In genomic region chr7:158655507-158655906, GRCh38 we compare ENCODE assay signal across 22 cellular contexts. TPM values are rescaled to one million over a fixed set of nuclear protein-coding genes. Genes with fewer than 3 reads are reported as not detected.
A peak's percentile ranks its signal among the peaks of the same experiment; 100 is the strongest.
DNase-seq lines count a peak whose midpoint lies in the region; ATAC-seq and TF ChIP-seq lines count a peak whose summit lies in the region.
"Had no signal": no experiment of that assay in that cellular context is flagged by ENCODE, and none has a peak within 500 bp of the region (broad histone marks: within the 10 kb centered on the region; RNA-seq: fewer than 3 reads in every experiment).

No MANE protein-coding gene starts in this region.

- no peaks in the 10 kb centered on the region for H3K9me3 Mint-ChIP-seq in stimulated activated naive CD8-positive, alpha-beta T cell treated with anti-CD3 and anti-CD28 coated beads, Interleukin-15, amount 100 ng/mL, for 72 hours
- H3K9me3 Mint-ChIP-seq in central memory CD8-positive, alpha-beta T cell: no peaks in the 10 kb centered on the region
- H3K9me3 Mint-ChIP-seq in CD14-positive monocyte: peaks cover 0 to 2% (median 0%) of the 10 kb centered on the region in 7 donors
- H3K9me3 Mint-ChIP-seq: IgD-negative memory B cell; naive thymus-derived CD8-positive, alpha-beta T cell had no signal

- H3K79me2 ChIP-seq in KMS-11 (ENCODE audit: insufficient read depth, low read depth): peaks cover 8% of the 10 kb centered on the region; the same call in 1 of the 2 replicates

- H3K27ac ChIP-seq in KMS-11 (peak overlapping the region; percentile 93), aorta (ENCODE audit: low read depth in 1 of 2, low read length in 2 of 2) (no peak overlapping the region)
- H3K27ac ChIP-seq: gastrocnemius medialis, pancreas had no signal

- no peaks in the 10 kb centered on the region for H4K20me1 ChIP-seq in KMS-11 (ENCODE audit: insufficient read depth)

- no peak for DNase-seq in stimulated activated naive CD8-positive, alpha-beta T cell treated with anti-CD3 and anti-CD28 coated beads, Interleukin-15, amount 100 ng/mL, for 72 hours
- no peak for DNase-seq in stimulated activated naive CD8-positive, alpha-beta T cell treated with anti-CD3 and anti-CD28 coated beads, Interleukin-15, Interleukin-2, amounts not matched to agents 100 U/mL and 50 U/mL, for 24 hours
- no peak for DNase-seq in central memory CD8-positive, alpha-beta T cell (ENCODE audit: low spot score in 2 of 2)
- DNase-seq in aorta (no peak), DMS53 (lab: John Stamatoyannopoulos, UW) (no peak), CD14-positive monocyte (ENCODE audit: low spot score) (no peak)
- DNase-seq: activated effector memory CD4-positive, alpha-beta T cell treated with Interleukin-2 at 50 U/mL for 16 hours; anterior cingulate cortex; COR-L47; gastrocnemius medialis; mesenchymal stem cell; MG63; naive thymus-derived CD8-positive, alpha-beta T cell; NCI-H2227 treated with DMSO at 0.1 percent for 48 hours; NCI-H774; pancreas; right cardiac atrium; SHP77 treated with DMSO at 0.1 percent for 48 hours had no signal

- no peaks in the 10 kb centered on the region for H3K9me3 ChIP-seq in aorta (ENCODE audit: control insufficient read depth, low read length)
- H3K9me3 ChIP-seq: gastrocnemius medialis, MG63, pancreas had no signal

- H3K4me3 ChIP-seq in KMS-11 (IDR thresholded peaks at IDR 0.05; ENCODE audit: insufficient read depth, low read depth, low read length) (no peak overlapping the region), aorta (ENCODE audit: low read length in 2 of 2) (no peak overlapping the region)
- H3K4me3 ChIP-seq: gastrocnemius medialis, MG63, pancreas had no signal

- peak overlapping the region; percentile 85 for H3K4me2 ChIP-seq in KMS-11

- H3K4me1 ChIP-seq in KMS-11 (ENCODE audit: low read depth, poor library complexity, severe bottlenecking): peaks cover 61% of the 10 kb centered on the region
- no peaks in the 10 kb centered on the region for H3K4me1 ChIP-seq in aorta (ENCODE audit: control insufficient read depth in 1 of 2, insufficient read depth in 2 of 2, low read length in 2 of 2)
- H3K4me1 ChIP-seq: gastrocnemius medialis, pancreas had no signal

- H3K4me1 Mint-ChIP-seq in stimulated activated naive CD8-positive, alpha-beta T cell treated with anti-CD3 and anti-CD28 coated beads, Interleukin-15, amount 100 ng/mL, for 72 hours: peaks cover 21% of the 10 kb centered on the region
- peaks cover 16% of the 10 kb centered on the region for H3K4me1 Mint-ChIP-seq in central memory CD8-positive, alpha-beta T cell
- H3K4me1 Mint-ChIP-seq in CD14-positive monocyte: no peaks in the 10 kb centered on the region
- H3K4me1 Mint-ChIP-seq: naive thymus-derived CD8-positive, alpha-beta T cell had no signal

- H3K27me3 ChIP-seq in KMS-11 (ENCODE audit: insufficient read depth, low read depth) (no peaks in the 10 kb centered on the region), aorta (ENCODE audit: control insufficient read depth in 1 of 2, insufficient read depth in 2 of 2, low read length in 1 of 2) (no peaks in the 10 kb centered on the region)
- H3K27me3 ChIP-seq: gastrocnemius medialis, MG63, pancreas had no signal

- peak overlapping the region; percentile 60; the same call in 1 of the 2 replicates for H3K9ac ChIP-seq in KMS-11

- no peak overlapping the region for H2AFZ ChIP-seq in KMS-11 (ENCODE audit: low read depth)

- no peak overlapping the region for H3K27ac Mint-ChIP-seq in stimulated activated naive CD8-positive, alpha-beta T cell treated with anti-CD3 and anti-CD28 coated beads, Interleukin-15, amount 100 ng/mL, for 72 hours
- peak overlapping the region; percentile 76 for H3K27ac Mint-ChIP-seq in central memory CD8-positive, alpha-beta T cell (ENCODE audit: low read depth)
- H3K27ac Mint-ChIP-seq in CD14-positive monocyte: peak overlapping the region in 1 of 7 donors; percentile 10

- intact Hi-C loops in aorta (cut with DNase I) (no loop called here), CD14-positive monocyte (cut with micrococcal nuclease) (no loop called here)

- H3K36me3 ChIP-seq in KMS-11 (ENCODE audit: insufficient read depth) (peaks cover 15% of the 10 kb centered on the region; the same call in 1 of the 2 replicates), aorta (ENCODE audit: control insufficient read depth in 1 of 2, insufficient read depth in 2 of 2, low read length in 1 of 2) (no peaks in the 10 kb centered on the region)
- H3K36me3 ChIP-seq: pancreas had no signal

- TF ChIP-seq CTCF in KMS-11 (conservative IDR thresholded peaks at IDR 0.05; ENCODE audit: low read depth, low read length) (no peak), CD14-positive monocyte (IDR thresholded peaks at IDR 0.05) (no peak)

- H3K27me3 Mint-ChIP-seq in stimulated activated naive CD8-positive, alpha-beta T cell treated with anti-CD3 and anti-CD28 coated beads, Interleukin-15, amount 100 ng/mL, for 72 hours: no peaks in the 10 kb centered on the region
- no peaks in the 10 kb centered on the region for H3K27me3 Mint-ChIP-seq in central memory CD8-positive, alpha-beta T cell
- H3K27me3 Mint-ChIP-seq in CD14-positive monocyte (ENCODE audit: low read depth in 3 of 3): no peaks in the 10 kb centered on the region
- H3K27me3 Mint-ChIP-seq: IgD-negative memory B cell; naive thymus-derived CD8-positive, alpha-beta T cell had no signal

- peak; percentile 24 for ATAC-seq in stimulated activated naive CD8-positive, alpha-beta T cell treated with anti-CD3 and anti-CD28 coated beads, Interleukin-15, amount 100 ng/mL, for 72 hours
- no peak for ATAC-seq in stimulated activated naive CD8-positive, alpha-beta T cell treated with anti-CD3 and anti-CD28 coated beads, Interleukin-15, Interleukin-2, amounts not matched to agents 100 U/mL and 50 U/mL, for 24 hours
- ATAC-seq in central memory CD8-positive, alpha-beta T cell (replicated peaks; ENCODE audit: extremely low read depth, poor library complexity, severe bottlenecking): no peak
- ATAC-seq in aorta (ENCODE audit: low FRiP score): peak; percentile 66
- ATAC-seq in GM21786 (IDR thresholded peaks at IDR 0.05; ENCODE audit: unreplicated experiment): no peak
- ATAC-seq: gastrocnemius medialis; naive thymus-derived CD8-positive, alpha-beta T cell; pancreas; PC-3; right cardiac atrium had no signal

- 97 to 98% methylated on average over 11 of the region's 11 CpGs for WGBS in aorta, 2 donors

- no peak overlapping the region for H3K4me3 Mint-ChIP-seq in stimulated activated naive CD8-positive, alpha-beta T cell treated with anti-CD3 and anti-CD28 coated beads, Interleukin-15, amount 100 ng/mL, for 72 hours
- H3K4me3 Mint-ChIP-seq in central memory CD8-positive, alpha-beta T cell: peak overlapping the region; percentile 34
- no peak overlapping the region for H3K4me3 Mint-ChIP-seq in CD14-positive monocyte
- H3K4me3 Mint-ChIP-seq: IgD-negative memory B cell; naive thymus-derived CD8-positive, alpha-beta T cell had no signal

- peaks cover 17% of the 10 kb centered on the region for H3K36me3 Mint-ChIP-seq in central memory CD8-positive, alpha-beta T cell (ENCODE audit: insufficient read depth)
- peaks cover 59 to 80% of the 10 kb centered on the region in 2 donors for H3K36me3 Mint-ChIP-seq in CD14-positive monocyte

RNA-seq across cellular contexts. Expression of gene NCAPG2, which starts 49.1 kb away (rescaled TPM):
- 1 to 10 TPM; 6.6 to 9.2 TPM for total RNA-seq in aorta
- polyA plus RNA-seq in aorta (1 to 10 TPM; 2.9 to 4.3 TPM), CD14-positive monocyte (1 to 10 TPM; 1.1 to 1.7 TPM)

Comparison
In these comparisons a context has a peak if more than half of its experiments do, and no peak if none do; other contexts are left out.
1. ATAC-seq: peak in stimulated activated naive CD8-positive, alpha-beta T cell treated with anti-CD3 and anti-CD28 coated beads, Interleukin-15, amount 100 ng/mL, for 72 hours (single experiment) and aorta (single experiment); none in stimulated activated naive CD8-positive, alpha-beta T cell treated with anti-CD3 and anti-CD28 coated beads, Interleukin-15, Interleukin-2, amounts not matched to agents 100 U/mL and 50 U/mL, for 24 hours (single experiment), central memory CD8-positive, alpha-beta T cell (single experiment) and GM21786 (single experiment).